In genomic region chr11:46611526-46612304, GRCh38 we compare ENCODE assay signal across 1 cellular context.
TF ChIP-seq lines count a peak whose summit lies in the region.

No MANE protein-coding gene starts in this region.

TF ChIP-seq in K562, 482 proteins besides CTCF, POLR2A, EP300 and RAD21 (continued from another document and continues in another):
- no peak for TF ChIP-seq ZBTB5 (IDR thresholded peaks at IDR 0.05)
- no peak for TF ChIP-seq SRSF1 (IDR thresholded peaks at IDR 0.05; ENCODE audit: low read depth, low read length)
- TF ChIP-seq ZNF354B (CRISPR knock-in tag; IDR thresholded peaks at IDR 0.05): no peak
- no peak for TF ChIP-seq E2F4 (CRISPR knock-in tag; IDR thresholded peaks at IDR 0.05; ENCODE audit: low read depth)
- TF ChIP-seq TBL1XR1 (IDR thresholded peaks at IDR 0.05; ENCODE audit: low read length in 2 of 2): no peak
- TF ChIP-seq CEBPB (tag; IDR thresholded peaks at IDR 0.05): no peak
- no peak for TF ChIP-seq E2F8 (IDR thresholded peaks at IDR 0.05; ENCODE audit: low read depth, partially characterized antibody)
- no peak for TF ChIP-seq ZNF121 (CRISPR knock-in tag; conservative IDR thresholded peaks at IDR 0.05)
- TF ChIP-seq SPI1 (IDR thresholded peaks at IDR 0.05; ENCODE audit: borderline replicate concordance, low read depth, low read length): no peak
- no peak for TF ChIP-seq POLR2G (IDR thresholded peaks at IDR 0.05; ENCODE audit: low read depth, low read length)
- TF ChIP-seq PCBP2 (IDR thresholded peaks at IDR 0.05; ENCODE audit: low read depth, low read length, poor library complexity, severe bottlenecking): no peak
- no peak for TF ChIP-seq MXD1 (CRISPR knock-in tag; IDR thresholded peaks at IDR 0.05; ENCODE audit: borderline replicate concordance, poor library complexity, severe bottlenecking)
- TF ChIP-seq AFF1 (IDR thresholded peaks at IDR 0.05; ENCODE audit: low read depth in 1 of 2, partially characterized antibody in 2 of 2): no peak
- TF ChIP-seq ZNF444 (CRISPR knock-in tag; IDR thresholded peaks at IDR 0.05): no peak
- TF ChIP-seq ZNF174 (CRISPR knock-in tag; IDR thresholded peaks at IDR 0.05): no peak
- no peak for TF ChIP-seq ESRRA (IDR thresholded peaks at IDR 0.05; ENCODE audit: borderline replicate concordance, low read depth)
- peak; percentile 80 for TF ChIP-seq ARID1B (IDR thresholded peaks at IDR 0.05)
- no peak for TF ChIP-seq FUS (optimal IDR thresholded peaks at IDR 0.05; ENCODE audit: low read depth, low read length)
- no peak for TF ChIP-seq CREB1 (IDR thresholded peaks at IDR 0.05)
- TF ChIP-seq CREB1 (CRISPR knock-in tag; IDR thresholded peaks at IDR 0.05): no peak
- no peak for TF ChIP-seq FOXP1 (CRISPR knock-in tag; IDR thresholded peaks at IDR 0.05)
- no peak for TF ChIP-seq SAP30 (IDR thresholded peaks at IDR 0.05; ENCODE audit: borderline replicate concordance, insufficient read depth, low read depth, low read length, poor library complexity, severe bottlenecking)
- TF ChIP-seq TRIM25 (IDR thresholded peaks at IDR 0.05; ENCODE audit: borderline replicate concordance): no peak
- TF ChIP-seq CBFA2T2 (conservative IDR thresholded peaks at IDR 0.05): peak; percentile 57
- TF ChIP-seq SFPQ (IDR thresholded peaks at IDR 0.05; ENCODE audit: low read depth, low read length): no peak
- TF ChIP-seq ZNF124 (CRISPR knock-in tag; IDR thresholded peaks at IDR 0.05): no peak
- no peak for TF ChIP-seq ZNF395 (CRISPR knock-in tag; IDR thresholded peaks at IDR 0.05)
- peak; percentile 66 for TF ChIP-seq DPF2 (IDR thresholded peaks at IDR 0.05)
- no peak for TF ChIP-seq ETS2 (tag; IDR thresholded peaks at IDR 0.05; ENCODE audit: borderline replicate concordance, poor library complexity, severe bottlenecking)
- TF ChIP-seq SNRNP70 (optimal IDR thresholded peaks at IDR 0.05; ENCODE audit: low read depth, low read length): no peak
- no peak for TF ChIP-seq PREB (CRISPR knock-in tag; IDR thresholded peaks at IDR 0.05)
- no peak for TF ChIP-seq GMEB1 (CRISPR knock-in tag; IDR thresholded peaks at IDR 0.05)
- TF ChIP-seq ATF2 (CRISPR knock-in tag; IDR thresholded peaks at IDR 0.05): no peak
- no peak for TF ChIP-seq ZNF79 (CRISPR knock-in tag; IDR thresholded peaks at IDR 0.05; ENCODE audit: low read depth)
- no peak for TF ChIP-seq EWSR1 (IDR thresholded peaks at IDR 0.05; ENCODE audit: borderline replicate concordance, low read depth, partially characterized antibody)
- no peak for TF ChIP-seq ZNF764 (CRISPR knock-in tag; IDR thresholded peaks at IDR 0.05; ENCODE audit: low read depth)
- no peak for TF ChIP-seq MEIS2 (IDR thresholded peaks at IDR 0.05; ENCODE audit: partially characterized antibody)
